ENCODE assay signal across 8 cellular contexts in genomic region chr21:29164330-29164942, GRCh38. TPM values are rescaled to one million over a fixed set of nuclear protein-coding genes. Genes with fewer than 3 reads are reported as not detected.
DNase-seq lines count a peak whose midpoint lies in the region; ATAC-seq, FAIRE-seq and TF ChIP-seq lines count a peak whose summit lies in the region.

No MANE protein-coding gene starts in this region.

- no peaks in the 10 kb centered on the region for H3K27me3 Mint-ChIP-seq in mesothelial cell of epicardium (ENCODE audit: low read depth)

- H2AFZ ChIP-seq in HepG2 (ENCODE audit: low read length), result no peak overlapping the region

- peak; percentile 80 for FAIRE-seq in GM12892 (lab: Jason Lieb, UNC)
- no peak for FAIRE-seq in bronchial epithelial cell (lab: Jason Lieb, UNC)
- FAIRE-seq in HepG2 (lab: Jason Lieb, UNC), result peak; percentile 69

- H3K27me3 ChIP-seq in bronchial epithelial cell (ENCODE audit: control insufficient read depth, insufficient read depth, low read length), result no peaks in the 10 kb centered on the region
- no peaks in the 10 kb centered on the region for H3K27me3 ChIP-seq in HepG2 (ENCODE audit: control insufficient read depth in 1 of 2, insufficient read depth in 2 of 2, low read length in 2 of 2)

- TF ChIP-seq RAD21 in HepG2 (CRISPR knock-in tag; IDR thresholded peaks at IDR 0.05), result peak; percentile 68; the same call in 1 of the 2 replicates

- no peaks in the 10 kb centered on the region for H4K20me1 ChIP-seq in HepG2 (ENCODE audit: insufficient read depth, low read length)

- no peak overlapping the region for H3K27ac Mint-ChIP-seq in mesothelial cell of epicardium

- peak; percentile 82 for ATAC-seq in HepG2

- H3K4me3 Mint-ChIP-seq in mesothelial cell of epicardium, result no peak overlapping the region

- TF ChIP-seq EP300 in HepG2 (IDR thresholded peaks at IDR 0.05; ENCODE audit: low read depth in 2 of 2, low read length in 2 of 2) (no peak), HepG2 (CRISPR knock-in tag; IDR thresholded peaks at IDR 0.05; ENCODE audit: borderline replicate concordance) (no peak)

- H3K36me3 ChIP-seq in bronchial epithelial cell (ENCODE audit: control insufficient read depth, insufficient read depth, low read length) (no peaks in the 10 kb centered on the region), HepG2 (replicated peaks in 1 of 2; ENCODE audit: control insufficient read depth in 1 of 2, insufficient read depth in 2 of 2, low read length in 2 of 2) (no peaks in the 10 kb centered on the region)

- H3K4me1 Mint-ChIP-seq in mesothelial cell of epicardium, result peaks cover 4% of the 10 kb centered on the region

- H3K4me2 ChIP-seq in HepG2 (ENCODE audit: low read depth, low read length), result no peak overlapping the region

- H3K9me3 ChIP-seq in HepG2 (ENCODE audit: low read length), result no peaks in the 10 kb centered on the region

- 13% methylated on average over 8 of the region's 8 CpGs for WGBS in HepG2 (ENCODE audit: low lambda C conversion rate)

- DNase-seq in A172 (ENCODE audit: low spot score) (peak; percentile 91), GM12892 (ENCODE audit: insufficient read length) (no peak), NCI-H524 treated with DMSO at 0.1 percent for 48 hours (lab: John Stamatoyannopoulos, UW) (peak; percentile 15), bronchial epithelial cell (ENCODE audit: low read depth) (peak; percentile 78), HepG2 (ENCODE audit: low spot score) (peak; percentile 63), mesothelial cell of epicardium (ENCODE audit: low spot score in 2 of 2, unreplicated experiment in 2 of 2) (no peak)
- DNase-seq in stimulated activated CD4-positive, alpha-beta T cell treated with anti-CD3 and anti-CD28 coated beads, Interleukin-2, amount 100 ng/mL, for 24 hours, result no peak
- no peak for DNase-seq in central memory CD4-positive, alpha-beta T cell

- no peaks in the 10 kb centered on the region for H3K79me2 ChIP-seq in HepG2 (ENCODE audit: insufficient read depth, low read length)

- intact Hi-C loops in HepG2 (cut with micrococcal nuclease; ENCODE audit: unreplicated experiment), result loop anchor here (1.0 kb wide), 2 partner anchors 184 to 208 kb away; no protein-coding TSS in a partner anchor

- H3K27ac ChIP-seq in HepG2 (ENCODE audit: extremely low read length, insufficient read depth, low read length), result no peak overlapping the region

- POLR2A ChIA-PET in HepG2 (lab: Yijun Ruan, JAX), result no interaction called here

- H3K4me1 ChIP-seq in HepG2 (ENCODE audit: insufficient read depth, low read length), result no peaks in the 10 kb centered on the region

- H3K9me3 Mint-ChIP-seq in mesothelial cell of epicardium, result no peaks in the 10 kb centered on the region

- CTCF ChIA-PET in HepG2 (lab: Yijun Ruan, JAX; ENCODE audit: low intra/inter-chr PET ratio, low total read pairs), result interaction anchor here (1.0 to 1.8 kb wide), 3 partner anchors 184 to 210 kb away, joined by 3 to 19 read pairs (median 10); no protein-coding TSS in a partner anchor

- in situ Hi-C loops in HepG2 (cut with HindIII; ENCODE audit: extremely low pct_ligation_motif_present, low pct_unique_long_range_greater_than_20kb), result loop anchor here (5.0 to 10.0 kb wide), 2 partner anchors 183 to 210 kb away; no protein-coding TSS in a partner anchor

- H3K36me3 Mint-ChIP-seq in mesothelial cell of epicardium, result no peaks in the 10 kb centered on the region

- TF ChIP-seq CTCF in bronchial epithelial cell (IDR thresholded peaks at IDR 0.05; ENCODE audit: insufficient read depth, low read length, severe bottlenecking) (peak; percentile 69), HepG2 (CRISPR knock-in tag; IDR thresholded peaks at IDR 0.05) (peak; percentile 72), mesothelial cell of epicardium (IDR thresholded peaks at IDR 0.05; ENCODE audit: unreplicated experiment) (no peak)

- BruUV-seq in HepG2 (replicated peaks; lab: Mats Ljungman, UMichigan), result no TSS peak

- no peak for TF ChIP-seq POLR2A in GM12892 (IDR thresholded peaks at IDR 0.05; ENCODE audit: low read depth, low read length)
- no peak for TF ChIP-seq POLR2A in HepG2 (IDR thresholded peaks at IDR 0.05; ENCODE audit: insufficient read depth in 1 of 2, low read depth in 2 of 2, low read length in 2 of 2)

- H3K4me3 ChIP-seq in bronchial epithelial cell (ENCODE audit: low read depth, low read length), result no peak overlapping the region
- H3K4me3 ChIP-seq in HepG2 (replicated peaks in 1 of 3; ENCODE audit: insufficient read depth in 1 of 3, low read depth in 2 of 3, low read length in 3 of 3), result no peak overlapping the region

- no peak overlapping the region for H3K9ac ChIP-seq in HepG2 (ENCODE audit: insufficient read depth, low read depth, low read length)

TF ChIP-seq in HepG2, 621 proteins besides CTCF, POLR2A, EP300 and RAD21:
- TF ChIP-seq ZNF619 (CRISPR knock-in tag; IDR thresholded peaks at IDR 0.05) (no peak), CHD2 (IDR thresholded peaks at IDR 0.05; ENCODE audit: low read depth, low read length) (no peak), ZNF605 (CRISPR knock-in tag; IDR thresholded peaks at IDR 0.05) (no peak), ZNF460 (CRISPR knock-in tag; IDR thresholded peaks at IDR 0.05; ENCODE audit: borderline replicate concordance) (no peak), RBM39 (IDR thresholded peaks at IDR 0.05; ENCODE audit: low read depth, low read length, poor library complexity, severe bottlenecking) (no peak), PTBP1 (IDR thresholded peaks at IDR 0.05; ENCODE audit: low read depth, low read length, poor library complexity, severe bottlenecking) (no peak), MXI1 (IDR thresholded peaks at IDR 0.05; ENCODE audit: borderline replicate concordance, low read depth, low read length) (no peak), STAG1 (CRISPR knock-in tag; IDR thresholded peaks at IDR 0.05) (peak; percentile 89), ONECUT2 (CRISPR knock-in tag; IDR thresholded peaks at IDR 0.05) (no peak), CREB3 (CRISPR knock-in tag; IDR thresholded peaks at IDR 0.05) (no peak), ZNF180 (CRISPR knock-in tag; IDR thresholded peaks at IDR 0.05; ENCODE audit: borderline replicate concordance, low read depth) (no peak), ZNF557 (CRISPR knock-in tag; IDR thresholded peaks at IDR 0.05) (no peak), SMC3 (IDR thresholded peaks at IDR 0.05; ENCODE audit: low read length) (peak; percentile 90), ATF1 (CRISPR knock-in tag; IDR thresholded peaks at IDR 0.05) (no peak), ZSCAN22 (CRISPR knock-in tag; IDR thresholded peaks at IDR 0.05) (no peak), HCFC1 (IDR thresholded peaks at IDR 0.05; ENCODE audit: low read depth, low read length) (no peak), ZGPAT (CRISPR knock-in tag; IDR thresholded peaks at IDR 0.05) (no peak), TEAD3 (CRISPR knock-in tag; optimal IDR thresholded peaks at IDR 0.05; ENCODE audit: borderline replicate concordance) (no peak)

RNA-seq across cellular contexts. Expression of gene MAP3K7CL, which starts 34.0 kb away (rescaled TPM):
- 19.4 and 21.7 TPM in 2 replicates for total RNA-seq in A172 (2014; rRNA removed; shearing (Covaris generic))
- polyA plus RNA-seq in GM12892 (2012; ENCODE audit: missing spikeins), result 9.7 TPM
- total RNA-seq in bronchial epithelial cell, result 5.8 and 8.1 TPM in 2 replicates
- 0.15 TPM in 1 of 2 replicates, not detected in the other for total RNA-seq in HepG2 (2016; rRNA removed; fragmentation: Illumina TruSeq; extraction: Trizol)
- total RNA-seq in HepG2 (2016; cell fraction: cytosol; rRNA removed; fragmentation: Illumina TruSeq; extraction: Trizol; ENCODE audit: low read depth), result not detected in 2 replicates
- 0.37 TPM in 1 of 2 replicates, not detected in the other for total RNA-seq in HepG2 (2016; cell fraction: insoluble cytoplasmic fraction; rRNA removed; fragmentation: Illumina TruSeq; extraction: Trizol)
- total RNA-seq in HepG2 (2016; cell fraction: membrane; rRNA removed; fragmentation: Illumina TruSeq; extraction: Trizol), result not detected in 2 replicates
- not detected in 2 replicates for total RNA-seq in HepG2 (2016; cell fraction: nucleus; rRNA removed; fragmentation: Illumina TruSeq; extraction: Trizol)
- 0.04 TPM in 1 of 2 replicates, not detected in the other for polyA plus RNA-seq in HepG2 (2011; rRNA removed)
- 0.04 TPM in 1 of 2 replicates, not detected in the other for polyA plus RNA-seq in HepG2 (2011; cell fraction: cytosol; rRNA removed)
- polyA plus RNA-seq in HepG2 (2011; cell fraction: nucleus; rRNA removed), result not detected in 2 replicates
- polyA plus RNA-seq in HepG2 (2012), result not detected in 2 replicates
- 0.18 TPM in 1 of 2 replicates, not detected in the other for polyA plus RNA-seq in HepG2 (2016; cell fraction: cytosol; fragmentation: Illumina TruSeq; extraction: Trizol; ENCODE audit: low read depth)
- not detected in 2 replicates for polyA plus RNA-seq in HepG2 (2016; cell fraction: insoluble cytoplasmic fraction; fragmentation: Illumina TruSeq; extraction: Trizol; ENCODE audit: low read depth)
- 0.13 and 0.19 TPM in 2 replicates for polyA plus RNA-seq in HepG2 (2016; cell fraction: membrane; fragmentation: Illumina TruSeq; extraction: Trizol; ENCODE audit: low read depth)
- polyA plus RNA-seq in HepG2 (2016; cell fraction: nucleus; fragmentation: Illumina TruSeq; extraction: Trizol; ENCODE audit: insufficient read depth, low read depth), result not detected in 2 replicates
- 5.5 TPM in 1 of 2 replicates, not detected in the other for polyA minus RNA-seq in HepG2 (2011; rRNA and poly(A)+ RNA removed; ENCODE audit: low replicate concordance)
- not detected in 2 replicates for polyA minus RNA-seq in HepG2 (2011; cell fraction: cytosol; rRNA and poly(A)+ RNA removed)
- polyA minus RNA-seq in HepG2 (2011; cell fraction: nucleus; rRNA and poly(A)+ RNA removed), result not detected in 2 replicates
- total RNA-seq in mesothelial cell of epicardium, result 0.13 to 0.49 TPM (median 0.34 TPM) in 3 replicates

Comparison
In these comparisons a context has a peak if more than half of its experiments do, and no peak if none do; other contexts are left out.
1. DNase-seq: peak in A172 (single experiment), NCI-H524 treated with DMSO at 0.1 percent for 48 hours (single experiment), bronchial epithelial cell (single experiment) and HepG2 (single experiment); none in GM12892 (single experiment), mesothelial cell of epicardium (0 of 2), stimulated activated CD4-positive, alpha-beta T cell treated with anti-CD3 and anti-CD28 coated beads, Interleukin-2, amount 100 ng/mL, for 24 hours (0 of 2) and central memory CD4-positive, alpha-beta T cell (single experiment).